21 cellular contexts compared by ENCODE assay signal in genomic region chr2:126802774-126803421, GRCh38.
"Had no signal": no experiment of that assay in that cellular context is flagged by ENCODE, and none has a peak within 500 bp of the region (broad histone marks: within the 10 kb centered on the region; RNA-seq: fewer than 3 reads in every experiment).

No MANE protein-coding gene starts in this region.

- H3K4me3 Mint-ChIP-seq: activated B cell treated with CpG ODN at 0.5 μM for 24 hours; activated CD4-positive, alpha-beta memory T cell treated with anti-CD3 and anti-CD28 coated beads for 36 hours; activated CD8-positive, alpha-beta memory T cell treated with anti-CD3 and anti-CD28 coated beads, Interleukin-2, amount 10 ng/mL, durations not matched to agents 7 days and 5 days; activated naive CD8-positive, alpha-beta T cell treated with anti-CD3 and anti-CD28 coated beads, Interleukin-2, amount 10 ng/mL, durations not matched to agents 7 days and 5 days; activated T-helper 17 cell treated with anti-CD3 and anti-CD28 coated beads, Interleukin-2, amount 50 U/mL, for 72 hours; naive thymus-derived CD4-positive, alpha-beta T cell; T-helper 2 cell treated with Interferon-gamma antibody and Interleukin-4, amounts not matched to agents 5 μg/mL and 100 μg/mL, for 36 hours had no signal

- DNase-seq: activated B cell treated with CpG ODN at 0.5 μM for 24 hours; activated CD4-positive, alpha-beta memory T cell treated with anti-CD3 and anti-CD28 coated beads for 36 hours; activated CD4-positive, alpha-beta T cell treated with anti-CD3 and anti-CD28 coated beads for 4 hours; activated CD8-positive, alpha-beta memory T cell treated with anti-CD3 and anti-CD28 coated beads, Interleukin-2, amount 10 ng/mL, durations not matched to agents 7 days and 5 days; activated naive CD4-positive, alpha-beta T cell treated with Interleukin-2 at 50 U/mL for 16 hours; activated naive CD8-positive, alpha-beta T cell treated with anti-CD3 and anti-CD28 coated beads, Interleukin-2, amount 10 ng/mL, durations not matched to agents 7 days and 5 days; activated T-cell treated with anti-CD3 and anti-CD28 coated beads, Interleukin-2, amount 50 U/mL, for 1 hour; amygdala; central memory CD4-positive, alpha-beta T cell; foreskin melanocyte; glutamatergic neuron; hippocampal formation; naive thymus-derived CD4-positive, alpha-beta T cell; SK-N-SH; stimulated activated naive CD4-positive, alpha-beta T cell; substantia nigra had no signal

- H3K4me3 ChIP-seq: dorsolateral prefrontal cortex, tibial nerve had no signal

- H3K27me3 Mint-ChIP-seq: activated B cell treated with CpG ODN at 0.5 μM for 24 hours had no signal

- ATAC-seq: activated CD8-positive, alpha-beta memory T cell treated with anti-CD3 and anti-CD28 coated beads, Interleukin-2, amount 10 ng/mL, durations not matched to agents 7 days and 5 days; activated T-helper 17 cell treated with anti-CD3 and anti-CD28 coated beads, Interleukin-2, amount 50 U/mL, for 72 hours; left lobe of liver; naive thymus-derived CD4-positive, alpha-beta T cell had no signal

- H3K4me1 Mint-ChIP-seq: activated B cell treated with CpG ODN at 0.5 μM for 24 hours; activated CD8-positive, alpha-beta memory T cell treated with anti-CD3 and anti-CD28 coated beads, Interleukin-2, amount 10 ng/mL, durations not matched to agents 7 days and 5 days; activated naive CD8-positive, alpha-beta T cell treated with anti-CD3 and anti-CD28 coated beads, Interleukin-2, amount 10 ng/mL, durations not matched to agents 7 days and 5 days; activated T-helper 17 cell treated with anti-CD3 and anti-CD28 coated beads, Interleukin-2, amount 50 U/mL, for 72 hours; naive thymus-derived CD4-positive, alpha-beta T cell had no signal

- H3K27ac Mint-ChIP-seq: activated B cell treated with CpG ODN at 0.5 μM for 24 hours; activated CD4-positive, alpha-beta memory T cell treated with anti-CD3 and anti-CD28 coated beads for 36 hours; activated CD8-positive, alpha-beta memory T cell treated with anti-CD3 and anti-CD28 coated beads, Interleukin-2, amount 10 ng/mL, durations not matched to agents 7 days and 5 days; activated naive CD8-positive, alpha-beta T cell treated with anti-CD3 and anti-CD28 coated beads, Interleukin-2, amount 10 ng/mL, durations not matched to agents 7 days and 5 days; activated T-helper 17 cell treated with anti-CD3 and anti-CD28 coated beads, Interleukin-2, amount 50 U/mL, for 72 hours; naive thymus-derived CD4-positive, alpha-beta T cell; T-helper 2 cell treated with Interferon-gamma antibody and Interleukin-4, amounts not matched to agents 5 μg/mL and 100 μg/mL, for 36 hours had no signal

- H3K9me3 Mint-ChIP-seq: activated B cell treated with CpG ODN at 0.5 μM for 24 hours; activated CD4-positive, alpha-beta memory T cell treated with anti-CD3 and anti-CD28 coated beads for 36 hours; activated naive CD8-positive, alpha-beta T cell treated with anti-CD3 and anti-CD28 coated beads, Interleukin-2, amount 10 ng/mL, durations not matched to agents 7 days and 5 days; activated T-helper 17 cell treated with anti-CD3 and anti-CD28 coated beads, Interleukin-2, amount 50 U/mL, for 72 hours; naive thymus-derived CD4-positive, alpha-beta T cell; T-helper 2 cell treated with Interferon-gamma antibody and Interleukin-4, amounts not matched to agents 5 μg/mL and 100 μg/mL, for 36 hours had no signal

- H3K36me3 Mint-ChIP-seq: activated CD4-positive, alpha-beta memory T cell treated with anti-CD3 and anti-CD28 coated beads for 36 hours; activated CD8-positive, alpha-beta memory T cell treated with anti-CD3 and anti-CD28 coated beads, Interleukin-2, amount 10 ng/mL, durations not matched to agents 7 days and 5 days; activated naive CD8-positive, alpha-beta T cell treated with anti-CD3 and anti-CD28 coated beads, Interleukin-2, amount 10 ng/mL, durations not matched to agents 7 days and 5 days; naive thymus-derived CD4-positive, alpha-beta T cell had no signal
